ENCODE assay signal across 1 cellular context in the genomic region with DNA sequence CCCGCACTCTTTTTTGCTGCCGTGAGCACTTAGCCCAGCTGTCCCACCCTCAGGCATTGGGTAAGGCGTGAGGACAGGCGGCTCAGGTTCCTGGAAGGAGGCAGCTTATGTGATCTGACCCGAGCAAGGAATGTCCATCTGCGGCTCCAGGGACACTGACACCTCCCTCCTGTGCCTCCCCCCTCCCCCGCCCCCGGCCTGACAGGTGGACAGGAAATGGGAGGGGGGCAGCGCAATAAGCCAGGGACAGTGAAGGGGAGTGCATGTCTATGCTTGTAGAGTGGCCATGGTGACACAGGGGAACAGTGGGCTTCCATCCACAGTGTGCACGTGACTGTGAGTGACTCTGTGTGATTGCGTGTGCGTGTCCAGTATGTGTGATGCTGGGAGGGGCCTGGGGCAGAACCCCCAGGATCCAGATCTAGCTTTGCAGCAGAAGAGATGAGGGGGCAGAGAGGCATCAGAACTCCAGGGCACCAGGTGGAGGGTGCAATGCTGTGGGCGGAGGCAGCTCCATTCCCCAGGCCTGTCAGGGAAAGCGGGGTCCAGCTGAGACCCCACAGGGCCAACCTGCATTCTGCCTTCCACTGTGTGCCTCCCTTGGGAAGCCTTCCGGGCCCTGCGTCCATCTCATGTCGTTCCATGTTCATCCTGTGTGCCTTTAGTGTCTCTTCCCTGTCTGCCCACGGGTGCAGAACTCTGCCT.
TF ChIP-seq lines count a peak whose summit lies in the region.

No MANE protein-coding gene starts in this region.

TF ChIP-seq in H1, 55 proteins besides CTCF, POLR2A, EP300 and RAD21:
- TF ChIP-seq ZNF274 (IDR thresholded peaks at IDR 0.05; ENCODE audit: borderline replicate concordance, extremely low read depth, low read length): no peak
- no peak for TF ChIP-seq BACH1 (IDR thresholded peaks at IDR 0.05; ENCODE audit: low read length)
- no peak for TF ChIP-seq RFX5 (IDR thresholded peaks at IDR 0.05; ENCODE audit: borderline replicate concordance, low read depth, low read length)
